Comparison of ENCODE assay signal across 26 cellular contexts in genomic region chr3:108495717-108496116, GRCh38. TPM values are rescaled to one million over a fixed set of nuclear protein-coding genes. Genes with fewer than 3 reads are reported as not detected.
"Had no signal": no experiment of that assay in that cellular context is flagged by ENCODE, and none has a peak within 500 bp of the region (broad histone marks: within the 10 kb centered on the region; RNA-seq: fewer than 3 reads in every experiment).

No MANE protein-coding gene starts in this region.

- H3K4me1 ChIP-seq: SJCRH30 had no signal

- H3K27me3 ChIP-seq: SJCRH30 had no signal

- H3K4me2 ChIP-seq: KMS-11, PC-9 had no signal

- H2AFZ ChIP-seq: PC-9 had no signal

- DNase-seq: Karpas-422, KBM-7, NCI-H1048, NCI-H1436, NCI-H1694, NCI-H187, NCI-H1930, NCI-H2029 treated with DMSO at 0.1 percent for 48 hours, NCI-H2081 treated with DMSO at 0.1 percent for 48 hours, NCI-H2107, NCI-H2171, NCI-H226, NCI-H510A treated with DMSO at 0.1 percent for 48 hours, NCI-H524 treated with DMSO at 0.1 percent for 48 hours, NCI-H526 treated with DMSO at 0.1 percent for 48 hours, NCI-H774, PC-9, SHP77, SIG-M5, SJCRH30 had no signal

- ATAC-seq: Panc1, Right ventricle myocardium inferior had no signal

- H3K9me3 ChIP-seq: SJCRH30 had no signal

- H3K27ac ChIP-seq: KMS-11, PC-9, RWPE1, SJCRH30 had no signal

- H3K4me3 ChIP-seq: PC-9, SJCRH30 had no signal

- FAIRE-seq: RCC 7860 had no signal

- H3K9ac ChIP-seq: KMS-11 had no signal

- H3K36me3 ChIP-seq: SJCRH30 had no signal

RNA-seq across cellular contexts. Expression of gene MYH15, which starts 14.7 kb away (rescaled TPM):
- total RNA-seq: SK-MEL-5 had no signal
